1 cellular context compared by ENCODE assay signal in the genomic region with DNA sequence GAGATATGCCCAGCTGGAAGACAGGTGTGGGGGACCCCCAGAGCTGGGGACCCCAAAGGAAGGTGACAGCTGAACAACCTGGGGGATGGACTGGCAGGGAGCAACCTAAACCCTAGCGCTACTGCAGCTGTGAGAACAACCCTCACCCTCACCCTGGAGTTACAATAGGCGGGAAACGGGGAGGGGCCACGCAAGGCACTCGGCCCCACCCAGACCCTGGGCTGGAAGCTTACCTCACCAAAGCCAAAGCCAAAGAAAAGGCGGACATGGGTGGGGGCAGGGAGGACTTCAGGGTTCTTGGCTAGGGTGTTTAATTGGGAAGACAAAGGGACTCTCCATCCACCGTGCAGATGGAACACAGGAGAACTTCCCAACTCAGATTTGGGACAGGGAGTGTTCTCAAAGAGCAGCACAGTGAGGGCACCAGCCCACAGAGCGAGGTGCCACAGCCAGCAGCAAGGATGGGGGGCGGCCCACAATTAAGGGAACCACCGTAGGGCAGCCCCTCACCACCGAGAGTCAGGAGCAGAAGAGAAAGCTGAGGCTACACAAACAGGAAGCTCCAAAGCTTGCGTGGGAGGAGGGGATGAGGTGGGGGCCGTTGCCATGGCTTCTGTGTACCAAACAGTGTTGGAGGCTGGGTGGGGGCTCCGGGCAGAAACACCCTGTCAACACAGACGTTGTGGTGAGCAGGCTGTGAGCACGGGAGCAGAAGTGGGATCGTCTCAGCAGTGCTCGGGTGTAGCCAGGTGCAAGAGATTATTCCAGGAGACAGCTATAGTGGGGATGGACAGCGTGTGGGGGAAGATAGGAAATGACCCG.
TF ChIP-seq lines count a peak whose summit lies in the region.

No MANE protein-coding gene starts in this region.

TF ChIP-seq in K562, 482 proteins besides CTCF, POLR2A, EP300 and RAD21 (continued from another document):
- TF ChIP-seq, protein P1, sequence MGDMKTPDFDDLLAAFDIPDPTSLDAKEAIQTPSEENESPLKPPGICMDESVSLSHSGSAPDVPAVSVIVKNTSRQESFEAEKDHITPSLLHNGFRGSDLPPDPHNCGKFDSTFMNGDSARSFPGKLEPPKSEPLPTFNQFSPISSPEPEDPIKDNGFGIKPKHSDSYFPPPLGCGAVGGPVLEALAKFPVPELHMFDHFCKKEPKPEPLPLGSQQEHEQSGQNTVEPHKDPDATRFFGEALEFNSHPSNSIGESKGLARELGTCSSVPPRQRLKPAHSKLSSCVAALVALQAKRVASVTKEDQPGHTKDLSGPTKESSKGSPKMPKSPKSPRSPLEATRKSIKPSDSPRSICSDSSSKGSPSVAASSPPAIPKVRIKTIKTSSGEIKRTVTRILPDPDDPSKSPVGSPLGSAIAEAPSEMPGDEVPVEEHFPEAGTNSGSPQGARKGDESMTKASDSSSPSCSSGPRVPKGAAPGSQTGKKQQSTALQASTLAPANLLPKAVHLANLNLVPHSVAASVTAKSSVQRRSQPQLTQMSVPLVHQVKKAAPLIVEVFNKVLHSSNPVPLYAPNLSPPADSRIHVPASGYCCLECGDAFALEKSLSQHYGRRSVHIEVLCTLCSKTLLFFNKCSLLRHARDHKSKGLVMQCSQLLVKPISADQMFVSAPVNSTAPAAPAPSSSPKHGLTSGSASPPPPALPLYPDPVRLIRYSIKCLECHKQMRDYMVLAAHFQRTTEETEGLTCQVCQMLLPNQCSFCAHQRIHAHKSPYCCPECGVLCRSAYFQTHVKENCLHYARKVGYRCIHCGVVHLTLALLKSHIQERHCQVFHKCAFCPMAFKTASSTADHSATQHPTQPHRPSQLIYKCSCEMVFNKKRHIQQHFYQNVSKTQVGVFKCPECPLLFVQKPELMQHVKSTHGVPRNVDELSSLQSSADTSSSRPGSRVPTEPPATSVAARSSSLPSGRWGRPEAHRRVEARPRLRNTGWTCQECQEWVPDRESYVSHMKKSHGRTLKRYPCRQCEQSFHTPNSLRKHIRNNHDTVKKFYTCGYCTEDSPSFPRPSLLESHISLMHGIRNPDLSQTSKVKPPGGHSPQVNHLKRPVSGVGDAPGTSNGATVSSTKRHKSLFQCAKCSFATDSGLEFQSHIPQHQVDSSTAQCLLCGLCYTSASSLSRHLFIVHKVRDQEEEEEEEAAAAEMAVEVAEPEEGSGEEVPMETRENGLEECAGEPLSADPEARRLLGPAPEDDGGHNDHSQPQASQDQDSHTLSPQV (IDR thresholded peaks at IDR 0.05) = 0 out of 2 replicates have a peak, but pooled peaks have one; percentile 46
- TF ChIP-seq SPI1 (IDR thresholded peaks at IDR 0.05; ENCODE audit: borderline replicate concordance, low read depth, low read length) = 0 out of 2 replicates have a peak, but pooled peaks have one; percentile 23
- TF ChIP-seq YY1 (IDR thresholded peaks at IDR 0.05; ENCODE audit: borderline replicate concordance in 1 of 3, control insufficient read depth in 1 of 3, extremely low read depth in 1 of 3, insufficient read depth in 3 of 3, insufficient read length in 1 of 3, insufficient replicate concordance in 2 of 3, low read depth in 1 of 3, low read length in 2 of 3) = peak in 1 of 3 experiments; percentile 45
- TF ChIP-seq FOXK2 (conservative IDR thresholded peaks at IDR 0.05 in 1 of 2, IDR thresholded peaks at IDR 0.05 in 1 of 2; ENCODE audit: low read depth in 2 of 2) = peak; percentile 74 to 76; a peak in 3 of 4 replicates
- TF ChIP-seq RBFOX2 (IDR thresholded peaks at IDR 0.05; ENCODE audit: low read depth, low read length) = peak; percentile 71
- TF ChIP-seq, protein P2, sequence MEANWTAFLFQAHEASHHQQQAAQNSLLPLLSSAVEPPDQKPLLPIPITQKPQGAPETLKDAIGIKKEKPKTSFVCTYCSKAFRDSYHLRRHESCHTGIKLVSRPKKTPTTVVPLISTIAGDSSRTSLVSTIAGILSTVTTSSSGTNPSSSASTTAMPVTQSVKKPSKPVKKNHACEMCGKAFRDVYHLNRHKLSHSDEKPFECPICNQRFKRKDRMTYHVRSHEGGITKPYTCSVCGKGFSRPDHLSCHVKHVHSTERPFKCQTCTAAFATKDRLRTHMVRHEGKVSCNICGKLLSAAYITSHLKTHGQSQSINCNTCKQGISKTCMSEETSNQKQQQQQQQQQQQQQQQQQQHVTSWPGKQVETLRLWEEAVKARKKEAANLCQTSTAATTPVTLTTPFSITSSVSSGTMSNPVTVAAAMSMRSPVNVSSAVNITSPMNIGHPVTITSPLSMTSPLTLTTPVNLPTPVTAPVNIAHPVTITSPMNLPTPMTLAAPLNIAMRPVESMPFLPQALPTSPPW (CRISPR knock-in tag; IDR thresholded peaks at IDR 0.05) = peak; percentile 94
- TF ChIP-seq RBM34 (IDR thresholded peaks at IDR 0.05; ENCODE audit: borderline replicate concordance, insufficient read depth, low read length) = no peak
- TF ChIP-seq SMARCA4 (IDR thresholded peaks at IDR 0.05) = peak; percentile 55; the same call in 1 of the 2 replicates
- 0 out of 2 replicates have a peak, but pooled peaks have one; percentile 2 for TF ChIP-seq HCFC1 (IDR thresholded peaks at IDR 0.05; ENCODE audit: low read depth, low read length)
- TF ChIP-seq ETV5 (CRISPR knock-in tag; IDR thresholded peaks at IDR 0.05; ENCODE audit: low read depth) = peak; percentile 66; the same call in 1 of the 2 replicates
- TF ChIP-seq MTA1 (IDR thresholded peaks at IDR 0.05; ENCODE audit: borderline replicate concordance) = 0 out of 2 replicates have a peak, but pooled peaks have one; percentile 9
- TF ChIP-seq GABPA (tag; conservative IDR thresholded peaks at IDR 0.05; ENCODE audit: low read depth) = peak; percentile 56
- peak; percentile 69 for TF ChIP-seq CREM (IDR thresholded peaks at IDR 0.05; ENCODE audit: low read depth)
- TF ChIP-seq NCOR1 (IDR thresholded peaks at IDR 0.05) = peak; percentile 70
- TF ChIP-seq NCOA4 (IDR thresholded peaks at IDR 0.05; ENCODE audit: partially characterized antibody) = no peak
- TF ChIP-seq BHLHE40 (IDR thresholded peaks at IDR 0.05; ENCODE audit: low read length) = peak; percentile 90
- TF ChIP-seq SUPT5H (IDR thresholded peaks at IDR 0.05) = peak; percentile 66
- 0 out of 2 replicates have a peak, but pooled peaks have one; percentile 48 for TF ChIP-seq ZNF232 (CRISPR knock-in tag; IDR thresholded peaks at IDR 0.05)
